Comparison of ENCODE assay signal across 19 cellular contexts in the genomic region with DNA sequence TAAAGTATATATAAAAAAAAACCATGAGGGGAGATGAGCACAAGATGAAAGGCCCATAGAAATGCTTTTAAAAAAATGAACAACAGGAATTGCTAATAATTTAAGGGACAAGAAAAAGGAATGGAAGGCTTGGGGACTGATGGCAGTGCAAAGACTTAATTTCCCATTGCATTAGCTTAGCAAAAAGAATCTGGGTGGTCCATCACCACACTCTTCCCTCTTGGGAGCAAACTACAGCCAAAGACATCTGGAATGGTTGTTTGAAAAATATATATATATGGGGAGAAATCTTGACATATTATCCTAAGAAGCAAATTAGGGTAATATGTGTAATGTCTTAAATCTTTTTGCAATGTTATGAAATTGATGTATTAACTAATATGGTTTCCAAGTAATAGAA.
"Had no signal": no experiment of that assay in that cellular context is flagged by ENCODE, and none has a peak within 500 bp of the region (broad histone marks: within the 10 kb centered on the region; RNA-seq: fewer than 3 reads in every experiment).

No MANE protein-coding gene starts in this region.

- H3K27ac ChIP-seq: adrenal gland, body of pancreas, esophagus muscularis mucosa, foreskin keratinocyte, psoas muscle had no signal

- H3K4me1 ChIP-seq: adrenal gland, body of pancreas, esophagus muscularis mucosa, psoas muscle had no signal

- H3K4me1 Mint-ChIP-seq: naive thymus-derived CD8-positive, alpha-beta T cell had no signal

- H3K4me3 Mint-ChIP-seq: activated CD8-positive, alpha-beta T cell treated with anti-CD3 and anti-CD28 coated beads, Interleukin-2, amount 10 ng/mL, durations not matched to agents 7 days and 5 days; activated naive CD4-positive, alpha-beta T cell treated with anti-CD3 and anti-CD28 coated beads for 36 hours; activated T-helper 1 cell treated with anti-CD3 and anti-CD28 coated beads, Interleukin-12 subunit alpha, Interleukin-12 subunit beta, Interleukin-2, Interleukin-4 antibody, amounts not matched to agents 30 ng/mL and 10 ng/mL and 1 ng/mL, durations not matched to agents 14 hours and 24 hours and 36 hours; endodermal cell; naive thymus-derived CD8-positive, alpha-beta T cell; T-helper 1 cell treated with Interleukin-12 subunit alpha and Interleukin-12 subunit beta and Interleukin-4 antibody, amounts not matched to agents 30 μg/mL and 1 μg/mL, for 36 hours had no signal

- H3K9me3 ChIP-seq: adrenal gland, body of pancreas, esophagus muscularis mucosa, psoas muscle had no signal

- DNase-seq: activated CD4-positive, alpha-beta T cell treated with anti-CD3 and anti-CD28 coated beads for 4 hours; activated CD8-positive, alpha-beta memory T cell treated with anti-CD3 and anti-CD28 coated beads, Interleukin-2, amount 50 U/mL, for 48 hours; activated CD8-positive, alpha-beta T cell treated with anti-CD3 and anti-CD28 coated beads, Interleukin-2, amount 10 ng/mL, durations not matched to agents 7 days and 5 days; activated naive CD4-positive, alpha-beta T cell treated with anti-CD3 and anti-CD28 coated beads for 36 hours; adrenal gland; body of pancreas; endodermal cell; left colon; naive thymus-derived CD8-positive, alpha-beta T cell; psoas muscle; stimulated activated CD4-positive, alpha-beta T cell treated with anti-CD3 and anti-CD28 coated beads, Interleukin-2, amount 100 ng/mL, for 48 hours; stimulated activated naive CD4-positive, alpha-beta T cell treated with Interleukin-2 at 50 U/mL for 16 hours; trophoblast cell had no signal

- H3K27ac Mint-ChIP-seq: activated CD8-positive, alpha-beta T cell treated with anti-CD3 and anti-CD28 coated beads, Interleukin-2, amount 10 ng/mL, durations not matched to agents 7 days and 5 days; activated naive CD4-positive, alpha-beta T cell treated with anti-CD3 and anti-CD28 coated beads for 36 hours; activated T-helper 1 cell treated with anti-CD3 and anti-CD28 coated beads, Interleukin-12 subunit alpha, Interleukin-12 subunit beta, Interleukin-2, Interleukin-4 antibody, amounts not matched to agents 30 ng/mL and 10 ng/mL and 1 ng/mL, durations not matched to agents 14 hours and 24 hours and 36 hours; endodermal cell; naive thymus-derived CD8-positive, alpha-beta T cell; T-helper 1 cell treated with Interleukin-12 subunit alpha and Interleukin-12 subunit beta and Interleukin-4 antibody, amounts not matched to agents 30 μg/mL and 1 μg/mL, for 36 hours had no signal

- H3K27me3 Mint-ChIP-seq: naive thymus-derived CD8-positive, alpha-beta T cell had no signal

- ATAC-seq: activated CD8-positive, alpha-beta T cell treated with anti-CD3 and anti-CD28 coated beads, Interleukin-2, amount 10 ng/mL, durations not matched to agents 7 days and 5 days; body of pancreas; left colon; naive thymus-derived CD8-positive, alpha-beta T cell; psoas muscle; sciatic nerve had no signal

- H3K36me3 ChIP-seq: adrenal gland, esophagus muscularis mucosa had no signal

- H3K4me3 ChIP-seq: adrenal gland, body of pancreas, esophagus muscularis mucosa, lung, psoas muscle had no signal

- H3K36me3 Mint-ChIP-seq: naive thymus-derived CD8-positive, alpha-beta T cell had no signal

- H3K9me3 Mint-ChIP-seq: endodermal cell had no signal

- H3K27me3 ChIP-seq: adrenal gland, body of pancreas, esophagus muscularis mucosa, foreskin keratinocyte had no signal
